ENCODE assay signal across 18 cellular contexts in the genomic region with DNA sequence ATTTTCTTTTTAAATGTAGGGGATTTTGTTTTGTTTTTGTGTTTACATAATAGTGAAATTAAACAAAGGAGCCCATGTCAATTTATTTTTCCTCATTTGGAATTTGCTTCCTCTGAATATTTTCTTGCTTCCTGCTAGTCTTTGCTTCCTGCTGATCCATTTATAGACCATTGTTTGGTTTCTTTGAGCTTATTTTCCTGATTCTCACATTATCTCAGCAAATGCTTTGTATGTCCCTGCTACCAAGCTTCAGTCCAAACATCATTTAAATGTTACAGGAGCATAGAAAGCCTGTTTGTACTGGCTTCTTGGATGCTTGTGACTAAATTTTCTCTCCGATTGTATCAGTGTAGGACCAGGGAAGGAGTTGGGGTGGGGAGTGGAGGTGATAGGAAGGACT.
DNase-seq lines count a peak whose midpoint lies in the region; TF ChIP-seq lines count a peak whose summit lies in the region.
"Had no signal": no experiment of that assay in that cellular context is flagged by ENCODE, and none has a peak within 500 bp of the region (broad histone marks: within the 10 kb centered on the region; RNA-seq: fewer than 3 reads in every experiment).

No MANE protein-coding gene starts in this region.

- TF ChIP-seq CTCF in tibial nerve (IDR thresholded peaks at IDR 0.05) = no peak

- H3K27ac ChIP-seq in HUES64 (ENCODE audit: low read depth, low read length) (peak overlapping the region; percentile 24; the same call in 1 of the 2 replicates), cingulate gyrus (ENCODE audit: low read depth, low read length) (peak overlapping the region; percentile 12), iPS-18a (ENCODE audit: low read length) (peak overlapping the region; percentile 16), tibial nerve (no peak overlapping the region)

- H3K4me3 ChIP-seq in HUES64 (ENCODE audit: low read length) = no peak overlapping the region
- H3K4me3 ChIP-seq in iPS-18a (ENCODE audit: low read length) = no peak overlapping the region
- no peak overlapping the region for H3K4me3 ChIP-seq in tibial nerve
- H3K4me3 ChIP-seq: MG63 had no signal

- no peak for TF ChIP-seq POLR2A in tibial nerve (IDR thresholded peaks at IDR 0.05)

- H3K9me3 ChIP-seq in HUES64 (ENCODE audit: insufficient read depth, low read depth, low read length) (no peaks in the 10 kb centered on the region), iPS-18a (ENCODE audit: control insufficient read depth, low read depth, low read length) (no peaks in the 10 kb centered on the region), tibial nerve (no peaks in the 10 kb centered on the region)
- H3K9me3 ChIP-seq: MG63 had no signal

- H3K9ac ChIP-seq in HUES64 (ENCODE audit: low read depth, low read length) (no peak overlapping the region), iPS-18a (ENCODE audit: low read length) (no peak overlapping the region)

- H3K36me3 ChIP-seq in HUES64 (ENCODE audit: insufficient read depth, low read length) (peaks cover 100% of the 10 kb centered on the region), iPS-18a (ENCODE audit: control insufficient read depth, low read depth, low read length) (peaks cover 82% of the 10 kb centered on the region), tibial nerve (peaks cover 0 to 85% (median 19%) of the 10 kb centered on the region in 3 donors)

- no peak for TF ChIP-seq EP300 in tibial nerve (IDR thresholded peaks at IDR 0.05)

- H3K27me3 ChIP-seq in HUES64 (ENCODE audit: insufficient read depth, low read length) (no peaks in the 10 kb centered on the region), iPS-18a (ENCODE audit: control insufficient read depth, insufficient read depth, low read length) (no peaks in the 10 kb centered on the region), tibial nerve (no peaks in the 10 kb centered on the region)
- H3K27me3 ChIP-seq: MG63 had no signal

- no peaks in the 10 kb centered on the region for H3K4me1 ChIP-seq in HUES64 (ENCODE audit: insufficient read depth, low read length)
- H3K4me1 ChIP-seq in iPS-18a (ENCODE audit: control insufficient read depth, low read depth, low read length) = no peaks in the 10 kb centered on the region
- H3K4me1 ChIP-seq in tibial nerve = peaks cover 0 to 3% (median 0%) of the 10 kb centered on the region in 4 donors

- DNase-seq in pulmonary artery endothelial cell (ENCODE audit: low read depth, low spot score) (peak; percentile 24), EL (no peak), tibial nerve (ENCODE audit: low spot score in 2 of 2) (no peak), COLO829 (ENCODE audit: low spot score) (no peak)
- no peak for DNase-seq in activated effector memory CD4-positive, alpha-beta T cell treated with anti-CD3 and anti-CD28 coated beads, Interleukin-2, amount 50 U/mL, for 16 hours
- DNase-seq: Calu3; CD4-positive, CD25-positive, alpha-beta regulatory T cell; GOT3; MG63; NCI-H1092; NCI-H146; NCI-H2081 treated with DMSO at 0.1 percent for 48 hours; NCI-H2227 treated with DMSO at 0.1 percent for 48 hours; NCI-H526; SHP77 had no signal

- WGBS in HUES64 = 100% methylated on average over 1 of the region's 1 CpG
- WGBS in tibial nerve, 2 donors = 69 to 72% methylated on average over 1 of the region's 1 CpG

Comparison
In these comparisons a context has a peak if more than half of its experiments do, and no peak if none do; other contexts are left out.
1. H3K27ac ChIP-seq: peak in HUES64 (single experiment), cingulate gyrus (single experiment) and iPS-18a (single experiment); none in tibial nerve (0 of 4).